ENCODE assay signal across 19 cellular contexts in genomic region chr2:28745225-28745624, GRCh38.
"Had no signal": no experiment of that assay in that cellular context is flagged by ENCODE, and none has a peak within 500 bp of the region (broad histone marks: within the 10 kb centered on the region; RNA-seq: fewer than 3 reads in every experiment).

No MANE protein-coding gene starts in this region.

- H3K36me3 ChIP-seq: brain microvascular endothelial cell, neural progenitor cell, transverse colon, WERI-Rb-1 had no signal

- H3K4me2 ChIP-seq: neural progenitor cell had no signal

- ATAC-seq: activated CD8-positive, alpha-beta T cell treated with anti-CD3 and anti-CD28 coated beads, Interleukin-2, amount 10 ng/mL, durations not matched to agents 7 days and 5 days; activated naive CD8-positive, alpha-beta T cell treated with anti-CD3 and anti-CD28 coated beads, Interleukin-2, amount 50 U/mL, for 24 hours; left lobe of liver; naive thymus-derived CD8-positive, alpha-beta T cell; stimulated activated naive CD8-positive, alpha-beta T cell treated with anti-CD3 and anti-CD28 coated beads, Interleukin-15, Interleukin-2, amounts not matched to agents 100 U/mL and 50 U/mL, for 24 hours had no signal

- H3K27me3 ChIP-seq: brain microvascular endothelial cell, neural progenitor cell, transverse colon had no signal

- H2AFZ ChIP-seq: neural progenitor cell had no signal

- H3K27ac ChIP-seq: brain microvascular endothelial cell, neural progenitor cell, transverse colon, WERI-Rb-1 had no signal

- H3K4me3 ChIP-seq: neural progenitor cell, transverse colon had no signal

- FAIRE-seq: kidney, urothelium cell line had no signal

- DNase-seq: activated CD4-positive, alpha-beta T cell treated with anti-CD3 and anti-CD28 coated beads for 1 hour; activated CD4-positive, alpha-beta T cell treated with anti-CD3 and anti-CD28 coated beads, Interleukin-2, amount 50 U/mL, for 1 hour; activated CD8-positive, alpha-beta T cell treated with anti-CD3 and anti-CD28 coated beads, Interleukin-2, amount 10 ng/mL, durations not matched to agents 7 days and 5 days; activated gamma-delta T cell; activated naive CD4-positive, alpha-beta T cell treated with anti-CD3 and anti-CD28 coated beads, Interleukin-2, amount 50 U/mL, for 16 hours; activated naive CD8-positive, alpha-beta T cell treated with anti-CD3 and anti-CD28 coated beads, Interleukin-2, amount 50 U/mL, for 24 hours; brain microvascular endothelial cell; cortex of kidney; endodermal cell; kidney; mammary epithelial cell; naive thymus-derived CD8-positive, alpha-beta T cell; stimulated activated CD4-positive, alpha-beta T cell treated with anti-CD3 and anti-CD28 coated beads, Interleukin-4, amount 100 ng/mL, for 4 hours; stimulated activated naive CD8-positive, alpha-beta T cell treated with anti-CD3 and anti-CD28 coated beads, Interleukin-15, Interleukin-2, amounts not matched to agents 100 U/mL and 50 U/mL, for 24 hours; transverse colon; WERI-Rb-1 had no signal

- H3K9ac ChIP-seq: neural progenitor cell had no signal

- H3K9me3 ChIP-seq: transverse colon had no signal
